Comparison of ENCODE assay signal across 18 cellular contexts in the genomic region with DNA sequence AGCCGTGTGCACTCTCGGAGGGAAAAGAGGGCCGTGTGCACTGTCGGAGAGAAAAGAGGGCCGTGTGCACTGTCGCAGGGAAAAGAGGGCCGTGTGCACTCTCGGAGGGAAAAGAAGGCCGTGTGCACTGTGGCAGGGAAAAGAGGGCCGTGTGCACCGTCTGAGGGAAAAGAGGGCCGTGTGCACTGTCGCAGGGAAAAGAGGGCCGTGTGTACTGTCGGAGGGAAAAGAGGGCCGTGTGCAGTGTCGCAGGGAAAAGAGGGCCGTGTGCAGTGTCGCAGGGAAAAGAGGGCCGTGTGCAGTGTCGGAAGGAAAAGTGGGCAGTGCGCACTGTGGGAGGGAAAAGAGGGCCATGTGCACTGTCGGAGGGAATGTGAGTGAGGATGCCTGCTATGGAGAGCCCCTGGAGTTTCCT.
DNase-seq lines count a peak whose midpoint lies in the region; ATAC-seq, FAIRE-seq and TF ChIP-seq lines count a peak whose summit lies in the region.
"Had no signal": no experiment of that assay in that cellular context is flagged by ENCODE, and none has a peak within 500 bp of the region (broad histone marks: within the 10 kb centered on the region; RNA-seq: fewer than 3 reads in every experiment).

No MANE protein-coding gene starts in this region.

- H3K9me3 ChIP-seq in HepG2 (ENCODE audit: low read length) (no peaks in the 10 kb centered on the region), transverse colon (no peaks in the 10 kb centered on the region)

- DNase-seq in activated naive CD8-positive, alpha-beta T cell treated with anti-CD3 and anti-CD28 coated beads, Interleukin-2, amount 10 ng/mL, durations not matched to agents 7 days and 5 days, result peak; percentile 2
- DNase-seq in activated naive CD8-positive, alpha-beta T cell treated with anti-CD3 and anti-CD28 coated beads, Interleukin-2, amount 50 U/mL, for 24 hours, result no peak
- peak; percentile 26 for DNase-seq in SK-MEL-5 (ENCODE audit: low read depth, low spot score)
- no peak for DNase-seq in HepG2 (ENCODE audit: low spot score)
- DNase-seq in ureter (ENCODE audit: low spot score), result peak; percentile 14
- no peak for DNase-seq in transverse colon
- no peak for DNase-seq in substantia nigra (lab: John Stamatoyannopoulos, UW)
- no peak for DNase-seq in activated naive CD4-positive, alpha-beta T cell treated with anti-CD3 and anti-CD28 coated beads for 36 hours
- DNase-seq: ACHN; CD4-positive, CD25-positive, alpha-beta regulatory T cell; H7; NCI-H1417 treated with DMSO at 0.1 percent for 48 hours; NCI-H2029 treated with DMSO at 0.1 percent for 48 hours; NCI-H524; NK-92 treated with Interleukin-12 subunit alpha and Interleukin-12 subunit beta, amount 100 ng/mL, for 24 hours had no signal

- CTCF ChIA-PET in HepG2 (lab: Yijun Ruan, JAX; ENCODE audit: low intra/inter-chr PET ratio, low total read pairs), result no interaction called here
- CTCF ChIA-PET in activated naive CD4-positive, alpha-beta T cell treated with anti-CD3 and anti-CD28 coated beads for 36 hours (lab: Charles Lee), result no interaction called here

- in situ Hi-C loops in SK-MEL-5 (cut with HindIII; ENCODE audit: low pct_unique_long_range_greater_than_20kb, low sequenced_read_pairs), result no loop called here
- in situ Hi-C loops in HepG2 (cut with HindIII; ENCODE audit: extremely low pct_ligation_motif_present, low pct_unique_long_range_greater_than_20kb), result no loop called here
- in situ Hi-C loops in transverse colon (cut with MboI; ENCODE audit: low pct_ligation_motif_present in 1 of 4, low pct_unique_long_range_greater_than_20kb in 1 of 4, low sequenced_read_pairs in 3 of 4), result no loop called here

- H3K4me2 ChIP-seq in HepG2 (ENCODE audit: low read depth, low read length), result no peak overlapping the region

- TF ChIP-seq POLR2A in HepG2 (IDR thresholded peaks at IDR 0.05; ENCODE audit: insufficient read depth in 1 of 2, low read depth in 2 of 2, low read length in 2 of 2), result no peak
- no peak for TF ChIP-seq POLR2A in transverse colon (IDR thresholded peaks at IDR 0.05)

- no peak overlapping the region for H3K9ac ChIP-seq in HepG2 (ENCODE audit: insufficient read depth, low read depth, low read length)

- H3K9me3 Mint-ChIP-seq in activated naive CD8-positive, alpha-beta T cell treated with anti-CD3 and anti-CD28 coated beads, Interleukin-2, amount 10 ng/mL, durations not matched to agents 7 days and 5 days, result no peaks in the 10 kb centered on the region
- H3K9me3 Mint-ChIP-seq in activated naive CD8-positive, alpha-beta T cell treated with anti-CD3 and anti-CD28 coated beads, Interleukin-2, amount 50 U/mL, for 24 hours, result no peaks in the 10 kb centered on the region
- H3K9me3 Mint-ChIP-seq in activated naive CD4-positive, alpha-beta T cell treated with anti-CD3 and anti-CD28 coated beads for 36 hours, result no peaks in the 10 kb centered on the region
- H3K9me3 Mint-ChIP-seq: CD4-positive, CD25-positive, alpha-beta regulatory T cell; T-cell had no signal

- H3K27me3 ChIP-seq in HepG2 (ENCODE audit: control insufficient read depth in 1 of 2, insufficient read depth in 2 of 2, low read length in 2 of 2) (peaks cover 13 to 98% of the 10 kb centered on the region in 2 experiments), transverse colon (no peaks in the 10 kb centered on the region)

- no peaks in the 10 kb centered on the region for H3K36me3 ChIP-seq in HepG2 (replicated peaks in 1 of 2; ENCODE audit: control insufficient read depth in 1 of 2, insufficient read depth in 2 of 2, low read length in 2 of 2)
- no peaks in the 10 kb centered on the region for H3K36me3 ChIP-seq in transverse colon

- BruUV-seq in HepG2 (replicated peaks; lab: Mats Ljungman, UMichigan), result no TSS peak

- H3K4me3 Mint-ChIP-seq in activated naive CD8-positive, alpha-beta T cell treated with anti-CD3 and anti-CD28 coated beads, Interleukin-2, amount 10 ng/mL, durations not matched to agents 7 days and 5 days, result no peak overlapping the region
- no peak overlapping the region for H3K4me3 Mint-ChIP-seq in activated naive CD8-positive, alpha-beta T cell treated with anti-CD3 and anti-CD28 coated beads, Interleukin-2, amount 50 U/mL, for 24 hours
- no peak overlapping the region for H3K4me3 Mint-ChIP-seq in activated naive CD4-positive, alpha-beta T cell treated with anti-CD3 and anti-CD28 coated beads for 36 hours
- H3K4me3 Mint-ChIP-seq: T-cell had no signal

- no peak overlapping the region for H2AFZ ChIP-seq in HepG2 (ENCODE audit: low read length)

- no peaks in the 10 kb centered on the region for H3K79me2 ChIP-seq in HepG2 (ENCODE audit: insufficient read depth, low read length)

- TF ChIP-seq EP300 in HepG2 (IDR thresholded peaks at IDR 0.05; ENCODE audit: low read depth in 2 of 2, low read length in 2 of 2) (no peak), HepG2 (CRISPR knock-in tag; IDR thresholded peaks at IDR 0.05; ENCODE audit: borderline replicate concordance) (no peak), transverse colon (IDR thresholded peaks at IDR 0.05; ENCODE audit: low read depth) (no peak)

- H4K20me1 ChIP-seq in HepG2 (ENCODE audit: insufficient read depth, low read length), result no peaks in the 10 kb centered on the region

- no peak for TF ChIP-seq CTCF in HepG2 (CRISPR knock-in tag; IDR thresholded peaks at IDR 0.05)
- TF ChIP-seq CTCF in transverse colon (IDR thresholded peaks at IDR 0.05), result no peak

- 32% methylated on average over 23 of the region's 23 CpGs for whole genome bisulfite sequencing in HepG2 (ENCODE audit: low lambda C conversion rate)
- WGBS in transverse colon (ENCODE audit: low coverage in 1 of 2), 2 donors, result 84 to 87% methylated on average over 23 of the region's 23 CpGs

- no peak overlapping the region for H3K27ac Mint-ChIP-seq in activated naive CD8-positive, alpha-beta T cell treated with anti-CD3 and anti-CD28 coated beads, Interleukin-2, amount 10 ng/mL, durations not matched to agents 7 days and 5 days
- H3K27ac Mint-ChIP-seq in activated naive CD8-positive, alpha-beta T cell treated with anti-CD3 and anti-CD28 coated beads, Interleukin-2, amount 50 U/mL, for 24 hours, result no peak overlapping the region
- no peak overlapping the region for H3K27ac Mint-ChIP-seq in activated naive CD4-positive, alpha-beta T cell treated with anti-CD3 and anti-CD28 coated beads for 36 hours
- H3K27ac Mint-ChIP-seq: T-cell had no signal

- no peak for ATAC-seq in activated naive CD8-positive, alpha-beta T cell treated with anti-CD3 and anti-CD28 coated beads, Interleukin-2, amount 10 ng/mL, durations not matched to agents 7 days and 5 days (ENCODE audit: low read depth)
- ATAC-seq in activated naive CD8-positive, alpha-beta T cell treated with anti-CD3 and anti-CD28 coated beads, Interleukin-2, amount 50 U/mL, for 24 hours, result no peak
- ATAC-seq in HepG2, result no peak
- ATAC-seq: T-cell had no signal

- H3K4me3 ChIP-seq in HepG2 (replicated peaks in 1 of 3; ENCODE audit: insufficient read depth in 1 of 3, low read depth in 2 of 3, low read length in 3 of 3), result no peak overlapping the region
- no peak overlapping the region for H3K4me3 ChIP-seq in transverse colon
- H3K4me3 ChIP-seq: SK-N-MC had no signal

- TF ChIP-seq RAD21 in HepG2 (CRISPR knock-in tag; IDR thresholded peaks at IDR 0.05), result no peak

- FAIRE-seq in HepG2 (lab: Jason Lieb, UNC), result no peak

- no peaks in the 10 kb centered on the region for H3K4me1 Mint-ChIP-seq in activated naive CD8-positive, alpha-beta T cell treated with anti-CD3 and anti-CD28 coated beads, Interleukin-2, amount 10 ng/mL, durations not matched to agents 7 days and 5 days
- no peaks in the 10 kb centered on the region for H3K4me1 Mint-ChIP-seq in activated naive CD8-positive, alpha-beta T cell treated with anti-CD3 and anti-CD28 coated beads, Interleukin-2, amount 50 U/mL, for 24 hours
- H3K4me1 Mint-ChIP-seq in activated naive CD4-positive, alpha-beta T cell treated with anti-CD3 and anti-CD28 coated beads for 36 hours (ENCODE audit: low read depth), result no peaks in the 10 kb centered on the region
- H3K4me1 Mint-ChIP-seq: T-cell had no signal

- POLR2A ChIA-PET in activated naive CD8-positive, alpha-beta T cell treated with anti-CD3 and anti-CD28 coated beads, Interleukin-2, amount 10 ng/mL, durations not matched to agents 7 days and 5 days (lab: Charles Lee), result no interaction called here
- POLR2A ChIA-PET in HepG2 (lab: Yijun Ruan, JAX), result no interaction called here

- intact Hi-C loops in HepG2 (cut with micrococcal nuclease; ENCODE audit: unreplicated experiment), result no loop called here
- intact Hi-C loops in transverse colon (cut with DNase I; ENCODE audit: low total_unique reads), result no loop called here
- intact Hi-C loops in activated naive CD4-positive, alpha-beta T cell treated with anti-CD3 and anti-CD28 coated beads for 36 hours (cut with micrococcal nuclease), result no loop called here

- peaks cover 11% of the 10 kb centered on the region for H3K27me3 Mint-ChIP-seq in activated naive CD8-positive, alpha-beta T cell treated with anti-CD3 and anti-CD28 coated beads, Interleukin-2, amount 10 ng/mL, durations not matched to agents 7 days and 5 days
- no peaks in the 10 kb centered on the region for H3K27me3 Mint-ChIP-seq in activated naive CD8-positive, alpha-beta T cell treated with anti-CD3 and anti-CD28 coated beads, Interleukin-2, amount 50 U/mL, for 24 hours
- no peaks in the 10 kb centered on the region for H3K27me3 Mint-ChIP-seq in activated naive CD4-positive, alpha-beta T cell treated with anti-CD3 and anti-CD28 coated beads for 36 hours (ENCODE audit: low read depth)

- no peaks in the 10 kb centered on the region for H3K4me1 ChIP-seq in HepG2 (ENCODE audit: insufficient read depth, low read length)
- no peaks in the 10 kb centered on the region for H3K4me1 ChIP-seq in transverse colon

- no peaks in the 10 kb centered on the region for H3K36me3 Mint-ChIP-seq in activated naive CD8-positive, alpha-beta T cell treated with anti-CD3 and anti-CD28 coated beads, Interleukin-2, amount 10 ng/mL, durations not matched to agents 7 days and 5 days
- H3K36me3 Mint-ChIP-seq in activated naive CD8-positive, alpha-beta T cell treated with anti-CD3 and anti-CD28 coated beads, Interleukin-2, amount 50 U/mL, for 24 hours (ENCODE audit: low read depth), result no peaks in the 10 kb centered on the region
- no peaks in the 10 kb centered on the region for H3K36me3 Mint-ChIP-seq in activated naive CD4-positive, alpha-beta T cell treated with anti-CD3 and anti-CD28 coated beads for 36 hours (ENCODE audit: low read depth)
- H3K36me3 Mint-ChIP-seq: CD4-positive, CD25-positive, alpha-beta regulatory T cell; T-cell had no signal

- H3K27ac ChIP-seq in HepG2 (ENCODE audit: extremely low read length, insufficient read depth, low read length) (no peak overlapping the region), transverse colon (no peak overlapping the region), substantia nigra (ENCODE audit: low read depth, low read length, poor library complexity, severe bottlenecking) (no peak overlapping the region)
- H3K27ac ChIP-seq: HL-60, SK-N-MC had no signal

TF ChIP-seq in HepG2, 621 proteins besides CTCF, POLR2A, EP300 and RAD21 (continues in another document):
- no peak for TF ChIP-seq FOSL2 (CRISPR knock-in tag; IDR thresholded peaks at IDR 0.05)
- TF ChIP-seq CHD4 (IDR thresholded peaks at IDR 0.05; ENCODE audit: borderline replicate concordance, low read length), result peak; percentile 29; the same call in 1 of the 2 replicates
- TF ChIP-seq THAP11 (CRISPR knock-in tag; IDR thresholded peaks at IDR 0.05), result no peak
- TF ChIP-seq ZNF20 (CRISPR knock-in tag; IDR thresholded peaks at IDR 0.05), result no peak
- TF ChIP-seq MTF1 (CRISPR knock-in tag; IDR thresholded peaks at IDR 0.05), result peak; percentile 98

Comparison
In these comparisons a context has a peak if more than half of its experiments do, and no peak if none do; other contexts are left out.
1. DNase-seq: peak in activated naive CD8-positive, alpha-beta T cell treated with anti-CD3 and anti-CD28 coated beads, Interleukin-2, amount 10 ng/mL, durations not matched to agents 7 days and 5 days (single experiment), SK-MEL-5 (single experiment) and ureter (single experiment); none in activated naive CD8-positive, alpha-beta T cell treated with anti-CD3 and anti-CD28 coated beads, Interleukin-2, amount 50 U/mL, for 24 hours (single experiment), HepG2 (single experiment), transverse colon (single experiment), substantia nigra (0 of 49) and activated naive CD4-positive, alpha-beta T cell treated with anti-CD3 and anti-CD28 coated beads for 36 hours (single experiment).